Comparison of ENCODE assay signal across 23 cellular contexts in genomic region chr1:98452162-98452561, GRCh38.
DNase-seq lines count a peak whose midpoint lies in the region; ATAC-seq and TF ChIP-seq lines count a peak whose summit lies in the region.
"Had no signal": no experiment of that assay in that cellular context is flagged by ENCODE, and none has a peak within 500 bp of the region (broad histone marks: within the 10 kb centered on the region; RNA-seq: fewer than 3 reads in every experiment).

No MANE protein-coding gene starts in this region.

- intact Hi-C loops in A673 (cut with micrococcal nuclease; ENCODE audit: unreplicated experiment): loop anchor here (5.0 to 10.0 kb wide), 3 partner anchors 130 to 1477 kb away; no protein-coding TSS in a partner anchor

- ATAC-seq in GM19395 (IDR thresholded peaks at IDR 0.05; ENCODE audit: unreplicated experiment): peak; percentile 66
- ATAC-seq in HG03432 (IDR thresholded peaks at IDR 0.05; ENCODE audit: unreplicated experiment): peak; percentile 75
- ATAC-seq: activated naive CD4-positive, alpha-beta T cell treated with anti-CD3 and anti-CD28 coated beads, Interleukin-2, amount 50 U/mL, for 72 hours; activated T-cell treated with anti-CD3 and anti-CD28 coated beads, Interleukin-2, amount 50 U/mL, for 72 hours; heart right ventricle; lower lobe of right lung; right lobe of liver; Right ventricle myocardium inferior; T-helper 17 cell had no signal

- H3K4me3 ChIP-seq in A673 (ENCODE audit: low read depth, low read length, poor library complexity, severe bottlenecking): peak overlapping the region; percentile 22
- H3K4me3 ChIP-seq: heart right ventricle, lower lobe of right lung, ovary, right lobe of liver, transverse colon had no signal

- H3K36me3 ChIP-seq in A673 (ENCODE audit: insufficient read depth, low read length, poor library complexity, severe bottlenecking): no peaks in the 10 kb centered on the region
- H3K36me3 ChIP-seq: heart right ventricle, lower lobe of right lung, ovary, right lobe of liver, transverse colon had no signal

- no TSS peak for BruUV-seq in A673 (replicated peaks; lab: Mats Ljungman, UMichigan)

- DNase-seq in A673 (ENCODE audit: low spot score) (peak; percentile 97), OCI-M1 (lab: John Stamatoyannopoulos, UW) (peak; percentile 15), NCI-H1930 (lab: John Stamatoyannopoulos, UW) (no peak), NAMALWA (ENCODE audit: low spot score) (no peak), COR-L47 (lab: John Stamatoyannopoulos, UW) (no peak), SHP77 treated with DMSO at 0.1 percent for 48 hours (lab: John Stamatoyannopoulos, UW) (no peak)
- DNase-seq: activated B cell treated with CpG ODN at 0.5 μM for 24 hours; activated CD8-positive, alpha-beta memory T cell treated with anti-CD3 and anti-CD28 coated beads for 24 hours; activated T-cell treated with anti-CD3 and anti-CD28 coated beads, Interleukin-2, amount 50 U/mL, for 72 hours; DMS79 treated with DMSO at 0.1 percent for 48 hours; heart right ventricle; HFFc6; lower lobe of right lung; NK-92 treated with Interleukin-12 subunit alpha and Interleukin-12 subunit beta, amount 100 ng/mL, for 24 hours; ovary; right lobe of liver; stimulated activated naive CD4-positive, alpha-beta T cell treated with Interleukin-2 at 50 U/mL for 16 hours; T-helper 17 cell; transverse colon had no signal

- no peak for TF ChIP-seq CTCF in A673 (conservative IDR thresholded peaks at IDR 0.05; ENCODE audit: low read depth, low read length)

- peak overlapping the region; percentile 96 for H3K27ac ChIP-seq in A673 (ENCODE audit: low read depth, low read length, poor library complexity, severe bottlenecking)
- H3K27ac ChIP-seq: lower lobe of right lung, ovary, right lobe of liver, transverse colon had no signal

- POLR2A ChIA-PET in A673 (lab: Charles Lee; ENCODE audit: low non-redundant PET): interaction anchor here (0.6 to 1.0 kb wide), 2 partner anchors 355 to 403 kb away, joined by 3 to 4 read pairs; no protein-coding TSS in a partner anchor

- CTCF ChIA-PET in A673 (lab: Charles Lee): interaction anchor here (0.6 kb wide), 1 partner anchor 128 kb away, joined by 3 read pairs; no protein-coding TSS in a partner anchor

- H3K27me3 ChIP-seq in A673 (replicated peaks; ENCODE audit: insufficient read depth, low read depth, low read length, poor library complexity): no peaks in the 10 kb centered on the region
- H3K27me3 ChIP-seq: ovary, right lobe of liver, transverse colon had no signal

- H3K4me1 ChIP-seq in A673 (ENCODE audit: insufficient read depth, low read length, poor library complexity, severe bottlenecking): peaks cover 49% of the 10 kb centered on the region
- H3K4me1 ChIP-seq: lower lobe of right lung, right lobe of liver had no signal

- peaks cover 8% of the 10 kb centered on the region for H3K9me3 ChIP-seq in A673 (ENCODE audit: low read depth, low read length, poor library complexity, severe bottlenecking)
- H3K9me3 ChIP-seq: lower lobe of right lung, ovary, right lobe of liver had no signal

Comparison
In these comparisons a context has a peak if more than half of its experiments do, and no peak if none do; other contexts are left out.
1. DNase-seq: peak in A673 (single experiment) and OCI-M1 (single experiment); none in NCI-H1930 (0 of 2), NAMALWA (single experiment), COR-L47 (single experiment) and SHP77 treated with DMSO at 0.1 percent for 48 hours (single experiment).